ENCODE assay signal across 19 cellular contexts in genomic region chr10:34228066-34228465, GRCh38.
DNase-seq lines count a peak whose midpoint lies in the region; ATAC-seq, FAIRE-seq and TF ChIP-seq lines count a peak whose summit lies in the region.
"Had no signal": no experiment of that assay in that cellular context is flagged by ENCODE, and none has a peak within 500 bp of the region (broad histone marks: within the 10 kb centered on the region; RNA-seq: fewer than 3 reads in every experiment).

No MANE protein-coding gene starts in this region.

- H3K9ac ChIP-seq in astrocyte (ENCODE audit: low read length) = no peak overlapping the region
- H3K9ac ChIP-seq: BLaER1 treated with 17β-estradiol and CSF1 and Interleukin-3, amounts not matched to agents 10 nM and 100 nM had no signal

- no peak overlapping the region for H3K4me3 Mint-ChIP-seq in astrocyte (ENCODE audit: unreplicated experiment)
- H3K4me3 Mint-ChIP-seq: CD4-positive, CD25-positive, alpha-beta regulatory T cell; HFFc6 had no signal

- no peak overlapping the region for H3K4me3 ChIP-seq in astrocyte (ENCODE audit: insufficient read depth, low read depth, low read length)
- H3K4me3 ChIP-seq: BLaER1 treated with 17β-estradiol and CSF1 and Interleukin-3, amounts not matched to agents 10 nM and 100 nM had no signal

- ATAC-seq in GM21825 (IDR thresholded peaks at IDR 0.05; ENCODE audit: unreplicated experiment) = no peak
- no peak for ATAC-seq in GM18867 (IDR thresholded peaks at IDR 0.05; ENCODE audit: unreplicated experiment)
- ATAC-seq in omental fat pad (ENCODE audit: low FRiP score) = no peak

- peaks cover 6% of the 10 kb centered on the region for H3K9me3 Mint-ChIP-seq in astrocyte (ENCODE audit: unreplicated experiment)
- H3K9me3 Mint-ChIP-seq: HFFc6 had no signal

- no peaks in the 10 kb centered on the region for H3K27me3 Mint-ChIP-seq in astrocyte (ENCODE audit: low read depth, unreplicated experiment)
- H3K27me3 Mint-ChIP-seq: CD4-positive, CD25-positive, alpha-beta regulatory T cell had no signal

- H3K4me2 ChIP-seq in astrocyte (ENCODE audit: low read length) = no peak overlapping the region
- H3K4me2 ChIP-seq: BLaER1 treated with 17β-estradiol and CSF1 and Interleukin-3, amounts not matched to agents 10 nM and 100 nM had no signal

- no peak for TF ChIP-seq CTCF in astrocyte (IDR thresholded peaks at IDR 0.05; ENCODE audit: insufficient read depth, low read depth, low read length)
- TF ChIP-seq CTCF in omental fat pad (IDR thresholded peaks at IDR 0.05) = no peak

- H4K20me1 ChIP-seq in astrocyte (ENCODE audit: insufficient read depth, low read length) = peaks cover 4% of the 10 kb centered on the region
- H4K20me1 ChIP-seq: BLaER1 treated with 17β-estradiol and CSF1 and Interleukin-3, amounts not matched to agents 10 nM and 100 nM had no signal

- H3K36me3 ChIP-seq in astrocyte (ENCODE audit: insufficient read depth, low read length) = no peaks in the 10 kb centered on the region

- no peaks in the 10 kb centered on the region for H3K4me1 ChIP-seq in astrocyte (ENCODE audit: insufficient read depth, low read length)

- H3K27ac Mint-ChIP-seq in astrocyte (ENCODE audit: unreplicated experiment) = peak overlapping the region; percentile 3
- H3K27ac Mint-ChIP-seq: CD4-positive, CD25-positive, alpha-beta regulatory T cell; HFFc6 had no signal

- no peaks in the 10 kb centered on the region for H3K79me2 ChIP-seq in astrocyte (ENCODE audit: insufficient read depth, low read length)

- FAIRE-seq in astrocyte (lab: Jason Lieb, UNC) = no peak
- FAIRE-seq: GM12892, GM19239 had no signal

- H2AFZ ChIP-seq in astrocyte (ENCODE audit: low read depth, low read length) = no peak overlapping the region

- peaks cover 4% of the 10 kb centered on the region for H3K9me3 ChIP-seq in astrocyte (ENCODE audit: insufficient read depth, low read depth, low read length)

- H3K27me3 ChIP-seq in astrocyte (ENCODE audit: insufficient read depth, low read length) = no peaks in the 10 kb centered on the region
- H3K27me3 ChIP-seq: BLaER1 treated with 17β-estradiol and CSF1 and Interleukin-3, amounts not matched to agents 10 nM and 100 nM had no signal

- no peak overlapping the region for H3K27ac ChIP-seq in astrocyte (ENCODE audit: low read depth, low read length)
- H3K27ac ChIP-seq: BLaER1 treated with 17β-estradiol and CSF1 and Interleukin-3, amounts not matched to agents 10 nM and 100 nM; HL-60 had no signal

- DNase-seq in DMS153 (lab: John Stamatoyannopoulos, UW) = peak; percentile 75
- peak; percentile 79 for DNase-seq in NCI-H146 (lab: John Stamatoyannopoulos, UW)
- peak; percentile 80 for DNase-seq in NCI-H69 (lab: John Stamatoyannopoulos, UW)
- no peak for DNase-seq in astrocyte (ENCODE audit: low read depth)
- DNase-seq in SK-N-DZ (ENCODE audit: low spot score) = no peak
- DNase-seq in omental fat pad (ENCODE audit: low spot score) = no peak
- DNase-seq: ACHN; CD4-positive, CD25-positive, alpha-beta regulatory T cell; DMS 273 treated with DMSO at 0.1 percent for 48 hours; DND-41; GDM1; HCEC 1CT; HFFc6 had no signal

- H3K36me3 Mint-ChIP-seq in astrocyte (ENCODE audit: low read depth, unreplicated experiment) = peaks cover 4% of the 10 kb centered on the region
- H3K36me3 Mint-ChIP-seq: CD4-positive, CD25-positive, alpha-beta regulatory T cell had no signal

- no peaks in the 10 kb centered on the region for H3K4me1 Mint-ChIP-seq in astrocyte (ENCODE audit: low read depth, unreplicated experiment)
- H3K4me1 Mint-ChIP-seq: CD4-positive, CD25-positive, alpha-beta regulatory T cell had no signal

Comparison
In these comparisons a context has a peak if more than half of its experiments do, and no peak if none do; other contexts are left out.
1. DNase-seq: peak in DMS153 (single experiment), NCI-H146 (single experiment) and NCI-H69 (single experiment); none in astrocyte (single experiment), SK-N-DZ (single experiment) and omental fat pad (single experiment).